8 cellular contexts compared by ENCODE assay signal in genomic region chr1:212950243-212951057, GRCh38. TPM values are rescaled to one million over a fixed set of nuclear protein-coding genes. Genes with fewer than 3 reads are reported as not detected.
DNase-seq lines count a peak whose midpoint lies in the region; ATAC-seq, FAIRE-seq and TF ChIP-seq lines count a peak whose summit lies in the region.

Gene VASH2 (plus strand): TSS chr1:212950541. CDS start chr1:212951543, 1,002 bp downstream.

- no peaks in the 10 kb centered on the region for H3K9me3 ChIP-seq in esophagus (ENCODE audit: control insufficient read depth in 2 of 2, insufficient read depth in 1 of 2, low read depth in 1 of 2, low read length in 1 of 2)
- H3K9me3 ChIP-seq in mucosa of stomach (ENCODE audit: control insufficient read depth, low read length) = no peaks in the 10 kb centered on the region

- TF ChIP-seq CTCF in CD14-positive monocyte (IDR thresholded peaks at IDR 0.05) = no peak

- H3K4me3 ChIP-seq in esophagus (ENCODE audit: low read depth in 1 of 2, low read length in 2 of 2) = peak within 1 kb of the TSS; percentile 42 to 52
- H3K4me3 ChIP-seq in mucosa of stomach (ENCODE audit: low read length) = peak within 1 kb of the TSS; percentile 34

- H3K4me1 Mint-ChIP-seq in CD14-positive monocyte = peaks cover 12% of the 10 kb centered on the region

- DNase-seq in CD14-positive monocyte (ENCODE audit: low spot score) = peak; percentile 61
- peak; percentile 89 for DNase-seq in GM19239 (ENCODE audit: insufficient read length, low spot score)
- peak; percentile 55 for DNase-seq in NCI-H526 treated with DMSO at 0.1 percent for 48 hours (lab: John Stamatoyannopoulos, UW)
- peak; percentile 21 for DNase-seq in activated CD8-positive, alpha-beta memory T cell treated with anti-CD3 and anti-CD28 coated beads, Interleukin-2, amount 50 U/mL, for 24 hours (ENCODE audit: extremely low read depth)
- DNase-seq in stimulated activated CD8-positive, alpha-beta memory T cell treated with anti-CD3 and anti-CD28 coated beads, Interleukin-7, amount 100 ng/mL, for 48 hours (ENCODE audit: extremely low read depth in 1 of 2, low read depth in 1 of 2) = peak; percentile 14 to 55

- H3K36me3 Mint-ChIP-seq in CD14-positive monocyte = peaks cover 3 to 5% of the 10 kb centered on the region in 2 donors

- 0% methylated on average over 59 of the region's 59 CpGs for WGBS in esophagus, 2 donors

- peak within 1 kb of the TSS; percentile 82 to 95 for H3K4me3 Mint-ChIP-seq in CD14-positive monocyte

- H3K36me3 ChIP-seq in esophagus (ENCODE audit: control insufficient read depth in 2 of 2, insufficient read depth in 2 of 2, low read length in 1 of 2) = no peaks in the 10 kb centered on the region
- H3K36me3 ChIP-seq in mucosa of stomach (ENCODE audit: control insufficient read depth, insufficient read depth, low read length) = no peaks in the 10 kb centered on the region

- intact Hi-C loops in CD14-positive monocyte (cut with micrococcal nuclease) = no loop called here

- FAIRE-seq in GM19239 (lab: Jason Lieb, UNC) = peak; percentile 90

- H3K4me1 ChIP-seq in esophagus (ENCODE audit: control insufficient read depth in 2 of 2, insufficient read depth in 2 of 2, low read length in 1 of 2) (peaks cover 4% of the 10 kb centered on the region in 2 donors), mucosa of stomach (ENCODE audit: control insufficient read depth, insufficient read depth, low read length) (peaks cover 9% of the 10 kb centered on the region)

- H3K27ac ChIP-seq in esophagus (ENCODE audit: low read depth in 2 of 2, low read length in 1 of 2) = no peak within 1 kb of the TSS

- H3K27me3 ChIP-seq in esophagus (ENCODE audit: control insufficient read depth in 1 of 2, insufficient read depth in 2 of 2, low read length in 2 of 2) = no peaks in the 10 kb centered on the region
- H3K27me3 ChIP-seq in mucosa of stomach (ENCODE audit: control insufficient read depth, insufficient read depth, low read length) = peaks cover 34% of the 10 kb centered on the region

- H3K9ac ChIP-seq in mucosa of stomach (ENCODE audit: low read length) = peak within 1 kb of the TSS; percentile 59

- H3K27ac Mint-ChIP-seq in CD14-positive monocyte = peak within 1 kb of the TSS in 1 of 7 donors; percentile 27

- H3K27me3 Mint-ChIP-seq in CD14-positive monocyte (ENCODE audit: low read depth in 3 of 3) = peaks cover 49 to 62% (median 56%) of the 10 kb centered on the region in 3 donors

- H3K9me3 Mint-ChIP-seq in CD14-positive monocyte = peaks cover 0 to 24% (median 18%) of the 10 kb centered on the region in 7 donors

- peak; percentile 93 for ATAC-seq in HG03439 (IDR thresholded peaks at IDR 0.05; ENCODE audit: unreplicated experiment)

RNA-seq across cellular contexts. Expression of gene VASH2, which starts in this region (rescaled TPM):
- polyA plus RNA-seq in CD14-positive monocyte (not detected), esophagus (under 1 TPM; 0.24 to 0.33 TPM)

Comparison
In these comparisons a context has a peak if more than half of its experiments do, and no peak if none do; other contexts are left out.
1. Peak in DNase-seq in CD14-positive monocyte; RNA of the gene not detected or under 1 TPM.
2. DNase-seq: peak in every context shown above with its lines; median percentile 89 in GM19239; 61 in CD14-positive monocyte; 55 in NCI-H526 treated with DMSO at 0.1 percent for 48 hours; 34 in stimulated activated CD8-positive, alpha-beta memory T cell treated with anti-CD3 and anti-CD28 coated beads, Interleukin-7, amount 100 ng/mL, for 48 hours; 21 in activated CD8-positive, alpha-beta memory T cell treated with anti-CD3 and anti-CD28 coated beads, Interleukin-2, amount 50 U/mL, for 24 hours.